In genomic region chr19:39514840-39515550, GRCh38 we compare ENCODE assay signal across 8 cellular contexts. TPM values are rescaled to one million over a fixed set of nuclear protein-coding genes. Genes with fewer than 3 reads are reported as not detected.
DNase-seq lines count a peak whose midpoint lies in the region; ATAC-seq and TF ChIP-seq lines count a peak whose summit lies in the region.

Gene SELENOV, plus strand, starts transcription at chr19:39515139. Its CDS starts 74 bp downstream, at chr19:39515213.

- intact Hi-C loops in tibial artery (cut with DNase I; ENCODE audit: low total_unique reads) = no loop called here

- H3K4me1 ChIP-seq in esophagus (ENCODE audit: control insufficient read depth in 2 of 2, insufficient read depth in 2 of 2, low read length in 1 of 2) (peaks cover 6 to 11% of the 10 kb centered on the region in 2 donors), tibial artery (peaks cover 4 to 17% (median 14%) of the 10 kb centered on the region in 4 donors)

- H3K9me3 ChIP-seq in esophagus (ENCODE audit: control insufficient read depth in 2 of 2, insufficient read depth in 1 of 2, low read depth in 1 of 2, low read length in 1 of 2) (peaks cover 0 to 2% of the 10 kb centered on the region in 2 donors), tibial artery (no peaks in the 10 kb centered on the region)

- H3K27ac ChIP-seq in esophagus (ENCODE audit: low read depth in 2 of 2, low read length in 1 of 2) (no peak within 1 kb of the TSS), tibial artery (no peak within 1 kb of the TSS)

- DNase-seq in GM06990 (ENCODE audit: extremely low read depth, insufficient read length) (peak; percentile 27), RPMI8226 (peak; percentile 10), retina (peak; percentile 54), tibial artery (no peak), hippocampal formation (lab: John Stamatoyannopoulos, UW) (no peak)

- ATAC-seq in HG02884 (IDR thresholded peaks at IDR 0.05; ENCODE audit: unreplicated experiment) (no peak), HG03159 (IDR thresholded peaks at IDR 0.05; ENCODE audit: unreplicated experiment) (no peak)

- H3K27me3 ChIP-seq in GM06990 (replicated peaks; ENCODE audit: control insufficient read depth, insufficient read depth, low read length) (no peaks in the 10 kb centered on the region; the same call in none of the 2 replicates), esophagus (ENCODE audit: control insufficient read depth in 1 of 2, insufficient read depth in 2 of 2, low read length in 2 of 2) (peaks cover 0 to 25% of the 10 kb centered on the region in 2 donors), tibial artery (peaks cover 4 to 73% of the 10 kb centered on the region in 2 donors)

- H3K36me3 ChIP-seq in GM06990 (ENCODE audit: control insufficient read depth, insufficient read depth, low read length) (no peaks in the 10 kb centered on the region), esophagus (ENCODE audit: control insufficient read depth in 2 of 2, insufficient read depth in 2 of 2, low read length in 1 of 2) (no peaks in the 10 kb centered on the region), tibial artery (no peaks in the 10 kb centered on the region)

- H3K4me3 ChIP-seq in GM06990 (replicated peaks; ENCODE audit: low read depth, low read length) (peak within 1 kb of the TSS; percentile 35), esophagus (ENCODE audit: low read depth in 1 of 2, low read length in 2 of 2) (peak within 1 kb of the TSS; percentile 14 to 30), tibial artery (peak within 1 kb of the TSS in 1 of 2 donors; percentile 38)

- TF ChIP-seq CTCF in GM06990 (IDR thresholded peaks at IDR 0.05; ENCODE audit: insufficient read depth, low read length, poor library complexity, severe bottlenecking) (peak; percentile 34), tibial artery (IDR thresholded peaks at IDR 0.05) (no peak)

- 2% methylated on average over 53 to 56 of the region's 56 CpGs for WGBS in esophagus, 2 donors

RNA-seq across cellular contexts. Expression of gene SELENOV, which starts in this region (rescaled TPM):
- polyA plus RNA-seq in esophagus = not detected

Comparison
In these comparisons a context has a peak if more than half of its experiments do, and no peak if none do; other contexts are left out.
1. DNase-seq: peak in GM06990 (single experiment), RPMI8226 (single experiment) and retina (single experiment); none in tibial artery (0 of 2) and hippocampal formation (0 of 2).